Comparison of ENCODE assay signal across 19 cellular contexts in genomic region chr16:87101903-87102302, GRCh38.
DNase-seq lines count a peak whose midpoint lies in the region; ATAC-seq and TF ChIP-seq lines count a peak whose summit lies in the region.
"Had no signal": no experiment of that assay in that cellular context is flagged by ENCODE, and none has a peak within 500 bp of the region (broad histone marks: within the 10 kb centered on the region; RNA-seq: fewer than 3 reads in every experiment).

No MANE protein-coding gene starts in this region.

- H3K4me3 ChIP-seq in AG10803 (ENCODE audit: low read length), result no peak overlapping the region
- H3K4me3 ChIP-seq in MG63, result no peak overlapping the region
- no peak overlapping the region for H3K4me3 ChIP-seq in foreskin fibroblast (ENCODE audit: low read depth in 1 of 2, low read length in 2 of 2)
- H3K4me3 ChIP-seq: esophagus squamous epithelium, sigmoid colon, uterus had no signal

- H3K9me3 Mint-ChIP-seq in activated CD4-positive, alpha-beta T cell treated with anti-CD3 and anti-CD28 coated beads for 36 hours (ENCODE audit: low read depth), result no peaks in the 10 kb centered on the region
- H3K9me3 Mint-ChIP-seq: activated T-cell treated with anti-CD3 and anti-CD28 coated beads, Interleukin-2, amount 50 U/mL, for 4 hours; CD4-positive, alpha-beta T cell; effector memory CD8-positive, alpha-beta T cell had no signal

- DNase-seq in AG10803 (ENCODE audit: low read depth) (peak; percentile 42), MG63 (peak; percentile 30), brain pericyte (ENCODE audit: low read depth, low spot score) (peak; percentile 51), foreskin fibroblast (peak; percentile 17 to 62), NCI-H1092 treated with DMSO at 0.1 percent for 48 hours (lab: John Stamatoyannopoulos, UW) (no peak), OCI-M2 (lab: John Stamatoyannopoulos, UW; ENCODE audit: unreplicated experiment) (no peak)
- no peak for DNase-seq in activated CD4-positive, alpha-beta T cell treated with anti-CD3 and anti-CD28 coated beads, Interleukin-2, amount 50 U/mL, for 1 hour
- DNase-seq in activated CD4-positive, alpha-beta T cell treated with anti-CD3 and anti-CD28 coated beads for 36 hours, result no peak
- DNase-seq: activated CD4-positive, CD25-positive, alpha-beta regulatory T cell treated with anti-CD3 and anti-CD28 coated beads, Interleukin-2, amount 50 U/mL, for 72 hours; activated CD8-positive, alpha-beta memory T cell treated with anti-CD3 and anti-CD28 coated beads for 24 hours; activated naive CD4-positive, alpha-beta T cell; activated T-cell treated with anti-CD3 and anti-CD28 coated beads, Interleukin-2, amount 50 U/mL, for 4 hours; CD4-positive, alpha-beta T cell; effector memory CD8-positive, alpha-beta T cell; esophagus squamous epithelium; NCI-H2171; NCI-H526; sigmoid colon; uterus had no signal

- TF ChIP-seq CTCF in AG10803 (conservative IDR thresholded peaks at IDR 0.05; ENCODE audit: low read length), result no peak
- no peak for TF ChIP-seq CTCF in foreskin fibroblast (IDR thresholded peaks at IDR 0.05; ENCODE audit: low read depth, low read length)

- H3K27me3 ChIP-seq in MG63, result no peaks in the 10 kb centered on the region
- H3K27me3 ChIP-seq: uterus had no signal

- intact Hi-C loops in activated CD4-positive, alpha-beta T cell treated with anti-CD3 and anti-CD28 coated beads for 36 hours (cut with DNase I, micrococcal nuclease), result no loop called here

- no peaks in the 10 kb centered on the region for H3K36me3 ChIP-seq in MG63
- H3K36me3 ChIP-seq: esophagus squamous epithelium, sigmoid colon, uterus had no signal

- POLR2A ChIA-PET in activated CD4-positive, alpha-beta T cell treated with anti-CD3 and anti-CD28 coated beads for 36 hours (lab: Charles Lee), result no interaction called here

- CTCF ChIA-PET in activated CD4-positive, alpha-beta T cell treated with anti-CD3 and anti-CD28 coated beads for 36 hours (lab: Charles Lee), result no interaction called here

- H3K4me3 Mint-ChIP-seq in activated CD4-positive, alpha-beta T cell treated with anti-CD3 and anti-CD28 coated beads for 36 hours, result no peak overlapping the region
- H3K4me3 Mint-ChIP-seq: activated T-cell treated with anti-CD3 and anti-CD28 coated beads, Interleukin-2, amount 50 U/mL, for 4 hours; CD4-positive, alpha-beta T cell; effector memory CD8-positive, alpha-beta T cell had no signal

- no peak for ATAC-seq in activated CD4-positive, alpha-beta T cell treated with anti-CD3 and anti-CD28 coated beads for 36 hours
- ATAC-seq: activated T-cell treated with anti-CD3 and anti-CD28 coated beads, Interleukin-2, amount 50 U/mL, for 4 hours; effector memory CD8-positive, alpha-beta T cell had no signal

- H3K36me3 Mint-ChIP-seq in activated CD4-positive, alpha-beta T cell treated with anti-CD3 and anti-CD28 coated beads for 36 hours (ENCODE audit: low read depth), result no peaks in the 10 kb centered on the region

- H3K27ac Mint-ChIP-seq in activated CD4-positive, alpha-beta T cell treated with anti-CD3 and anti-CD28 coated beads for 36 hours, result no peak overlapping the region
- H3K27ac Mint-ChIP-seq: CD4-positive, alpha-beta T cell; effector memory CD8-positive, alpha-beta T cell had no signal

- no peaks in the 10 kb centered on the region for H3K9me3 ChIP-seq in MG63
- H3K9me3 ChIP-seq: esophagus squamous epithelium, sigmoid colon, uterus had no signal

- peaks cover 6% of the 10 kb centered on the region for H3K27me3 Mint-ChIP-seq in activated CD4-positive, alpha-beta T cell treated with anti-CD3 and anti-CD28 coated beads for 36 hours

- H3K4me1 Mint-ChIP-seq in activated CD4-positive, alpha-beta T cell treated with anti-CD3 and anti-CD28 coated beads for 36 hours, result no peaks in the 10 kb centered on the region

Comparison
In these comparisons a context has a peak if more than half of its experiments do, and no peak if none do; other contexts are left out.
1. DNase-seq: peak in AG10803 (single experiment), MG63 (single experiment), brain pericyte (single experiment) and foreskin fibroblast (2 of 2); none in activated CD4-positive, alpha-beta T cell treated with anti-CD3 and anti-CD28 coated beads, Interleukin-2, amount 50 U/mL, for 1 hour (single experiment), NCI-H1092 treated with DMSO at 0.1 percent for 48 hours (single experiment), OCI-M2 (single experiment) and activated CD4-positive, alpha-beta T cell treated with anti-CD3 and anti-CD28 coated beads for 36 hours (single experiment).